20 cellular contexts compared by ENCODE assay signal in the genomic region with DNA sequence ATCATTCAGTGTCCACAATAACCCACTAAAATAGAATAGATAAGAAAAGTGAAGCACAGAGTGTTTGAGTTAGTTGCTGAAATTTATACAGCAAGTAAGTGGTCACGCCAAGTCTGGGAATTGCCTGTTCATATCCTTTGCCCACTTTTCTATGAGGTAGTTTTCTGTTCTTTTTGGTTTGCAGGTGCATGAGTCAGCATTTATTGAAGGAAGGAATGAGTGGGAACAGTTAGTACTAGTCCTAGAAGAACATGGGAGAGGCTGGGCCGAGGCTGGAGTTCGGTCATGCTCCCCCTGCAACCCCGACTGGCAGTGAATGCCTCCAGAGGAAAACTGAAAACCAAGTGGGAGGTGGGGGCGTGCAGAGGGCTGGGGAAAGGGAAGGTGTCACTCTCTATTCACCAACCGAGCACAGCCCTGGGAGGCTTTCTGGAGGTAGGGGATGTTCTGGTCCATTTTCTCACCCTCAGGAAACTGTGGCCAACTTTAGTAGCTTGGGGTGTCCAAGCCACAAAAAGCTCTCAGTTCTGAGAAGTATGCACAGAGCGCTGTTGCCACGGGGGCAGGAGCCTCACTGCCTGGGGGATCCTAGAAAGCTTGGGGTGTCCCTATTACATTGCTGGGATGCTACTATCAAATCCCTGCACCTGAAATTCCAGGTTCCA.
"Had no signal": no experiment of that assay in that cellular context is flagged by ENCODE, and none has a peak within 500 bp of the region (broad histone marks: within the 10 kb centered on the region; RNA-seq: fewer than 3 reads in every experiment).

No MANE protein-coding gene starts in this region.

- DNase-seq: activated CD4-positive, alpha-beta memory T cell treated with anti-CD3 and anti-CD28 coated beads for 36 hours; activated CD8-positive, alpha-beta memory T cell treated with anti-CD3 and anti-CD28 coated beads, Interleukin-2, amount 50 U/mL, for 4 hours; activated naive CD4-positive, alpha-beta T cell treated with anti-CD3 and anti-CD28 coated beads for 36 hours; lower lobe of right lung; midbrain; sigmoid colon; stimulated activated CD4-positive, alpha-beta T cell treated with anti-CD3 and anti-CD28 coated beads, Interleukin-1b, Interleukin-23, amount 100 ng/mL, for 48 hours; T-cell; T-helper 9 cell; uterus had no signal

- H3K4me1 ChIP-seq: neural progenitor cell, sigmoid colon, tibial nerve, uterus had no signal

- H3K4me1 Mint-ChIP-seq: neural progenitor cell; stimulated activated memory B cell treated with anti-CD40 and anti-IgM and Interleukin-4, amounts not matched to agents 10 μg/mL and 1 μg/mL and 100 μg/mL, for 72 hours had no signal

- H3K4me2 ChIP-seq: neural progenitor cell had no signal

- H3K27ac Mint-ChIP-seq: activated CD4-positive, alpha-beta memory T cell treated with anti-CD3 and anti-CD28 coated beads for 36 hours; activated naive CD4-positive, alpha-beta T cell treated with anti-CD3 and anti-CD28 coated beads for 36 hours; neural progenitor cell; stimulated activated memory B cell treated with anti-CD40 and anti-IgM and Interleukin-4, amounts not matched to agents 10 μg/mL and 1 μg/mL and 100 μg/mL, for 72 hours; T-cell had no signal

- H3K4me3 ChIP-seq: lower lobe of right lung, neural progenitor cell, sigmoid colon, tibial nerve, uterus had no signal

- FAIRE-seq: astrocyte, bronchial epithelial cell, endometrium, islet of Langerhans had no signal

- H3K9me3 Mint-ChIP-seq: neural progenitor cell; stimulated activated memory B cell treated with anti-CD40 and anti-IgM and Interleukin-4, amounts not matched to agents 10 μg/mL and 1 μg/mL and 100 μg/mL, for 72 hours had no signal

- H3K4me3 Mint-ChIP-seq: activated CD4-positive, alpha-beta memory T cell treated with anti-CD3 and anti-CD28 coated beads for 36 hours; activated naive CD4-positive, alpha-beta T cell treated with anti-CD3 and anti-CD28 coated beads for 36 hours; neural progenitor cell; stimulated activated memory B cell treated with anti-CD40 and anti-IgM and Interleukin-4, amounts not matched to agents 10 μg/mL and 1 μg/mL and 100 μg/mL, for 72 hours; T-cell had no signal

- H3K27ac ChIP-seq: lower lobe of right lung, neural progenitor cell, sigmoid colon, tibial nerve, uterus had no signal

- H3K36me3 Mint-ChIP-seq: activated CD4-positive, alpha-beta memory T cell treated with anti-CD3 and anti-CD28 coated beads for 36 hours; neural progenitor cell; stimulated activated memory B cell treated with anti-CD40 and anti-IgM and Interleukin-4, amounts not matched to agents 10 μg/mL and 1 μg/mL and 100 μg/mL, for 72 hours; T-cell had no signal

- ATAC-seq: activated CD4-positive, CD25-positive, alpha-beta regulatory T cell treated with anti-CD3 and anti-CD28 coated beads, Interleukin-2, amount 50 U/mL, for 24 hours; esophagus mucosa; left colon; lower lobe of right lung; stimulated activated memory B cell treated with anti-CD40 and anti-IgM and Interleukin-4, amounts not matched to agents 10 μg/mL and 1 μg/mL and 100 μg/mL, for 72 hours; T-cell had no signal

- H3K27me3 Mint-ChIP-seq: activated CD4-positive, alpha-beta memory T cell treated with anti-CD3 and anti-CD28 coated beads for 36 hours; T-cell had no signal
